15 cellular contexts compared by ENCODE assay signal in the genomic region with DNA sequence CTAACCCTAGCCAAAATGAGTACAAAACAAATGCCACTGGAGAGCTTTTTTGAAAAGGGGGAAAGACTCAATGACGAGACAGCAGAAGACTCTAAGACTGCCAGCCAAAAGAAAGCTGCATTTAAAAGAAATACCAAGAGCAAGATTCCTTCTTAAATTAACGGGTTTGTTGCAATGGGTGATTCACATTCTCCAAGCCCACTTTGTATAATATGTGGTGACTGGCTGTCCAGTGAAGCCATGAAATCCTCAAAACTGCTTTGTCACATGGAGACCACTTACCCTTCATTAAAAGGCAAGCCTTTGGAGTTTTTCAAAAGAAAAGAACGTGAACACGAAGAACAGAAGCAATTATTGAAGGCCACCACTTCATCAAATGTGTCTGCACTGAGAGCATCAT.
DNase-seq lines count a peak whose midpoint lies in the region; TF ChIP-seq lines count a peak whose summit lies in the region.
"Had no signal": no experiment of that assay in that cellular context is flagged by ENCODE, and none has a peak within 500 bp of the region (broad histone marks: within the 10 kb centered on the region; RNA-seq: fewer than 3 reads in every experiment).

No MANE protein-coding gene starts in this region.

- H3K27me3 ChIP-seq in skeletal muscle satellite cell (ENCODE audit: control insufficient read depth, insufficient read depth, low read length): no peaks in the 10 kb centered on the region
- H3K27me3 ChIP-seq: SJCRH30 had no signal

- peaks cover 31% of the 10 kb centered on the region for H3K4me1 ChIP-seq in skeletal muscle satellite cell (ENCODE audit: control insufficient read depth, insufficient read depth, low read length)

- peak; percentile 2 for DNase-seq in HT1080 (ENCODE audit: low read depth)
- DNase-seq in fibroblast of mammary gland (ENCODE audit: low read depth): peak; percentile 23
- DNase-seq in RPMI8226: no peak
- no peak for DNase-seq in stimulated activated CD8-positive, alpha-beta memory T cell treated with anti-CD3 and anti-CD28 coated beads, Interleukin-4, amount 100 ng/mL, for 48 hours
- no peak for DNase-seq in stimulated activated CD4-positive, alpha-beta T cell treated with anti-CD3 and anti-CD28 coated beads, Interleukin-4, amount 100 ng/mL, for 24 hours
- DNase-seq: ACHN, KG1, NCI-H187, NCI-H2107, NCI-H2227 treated with DMSO at 0.1 percent for 48 hours, NCI-H524 treated with DMSO at 0.1 percent for 48 hours, PC-9, SJCRH30 had no signal

- no peak overlapping the region for H3K27ac ChIP-seq in VCaP
- H3K27ac ChIP-seq: PC-9, SJCRH30 had no signal

- H3K4me3 ChIP-seq in fibroblast of mammary gland (ENCODE audit: control insufficient read depth, low read depth, low read length) (no peak overlapping the region), skeletal muscle satellite cell (ENCODE audit: low read length) (no peak overlapping the region)
- H3K4me3 ChIP-seq: PC-9, SJCRH30 had no signal

- TF ChIP-seq CTCF in VCaP (conservative IDR thresholded peaks at IDR 0.05): 0 out of 2 replicates have a peak, but pooled peaks have one; percentile 0
- TF ChIP-seq CTCF in fibroblast of mammary gland (conservative IDR thresholded peaks at IDR 0.05; ENCODE audit: control insufficient read depth, insufficient read depth, low read depth, low read length): no peak

- H3K9me3 ChIP-seq in skeletal muscle satellite cell (replicated peaks; ENCODE audit: low read length): no peaks in the 10 kb centered on the region
- H3K9me3 ChIP-seq: SJCRH30 had no signal

- H3K9ac ChIP-seq in skeletal muscle satellite cell (ENCODE audit: low read depth, low read length): peak overlapping the region; percentile 29

- H3K36me3 ChIP-seq in skeletal muscle satellite cell (ENCODE audit: insufficient read depth, low read length): no peaks in the 10 kb centered on the region

- H3K4me2 ChIP-seq in skeletal muscle satellite cell (ENCODE audit: low read length): peak overlapping the region; percentile 7
- H3K4me2 ChIP-seq: PC-9 had no signal

Comparison
In these comparisons a context has a peak if more than half of its experiments do, and no peak if none do; other contexts are left out.
1. DNase-seq: peak in HT1080 (single experiment) and fibroblast of mammary gland (single experiment); none in RPMI8226 (single experiment), stimulated activated CD8-positive, alpha-beta memory T cell treated with anti-CD3 and anti-CD28 coated beads, Interleukin-4, amount 100 ng/mL, for 48 hours (single experiment) and stimulated activated CD4-positive, alpha-beta T cell treated with anti-CD3 and anti-CD28 coated beads, Interleukin-4, amount 100 ng/mL, for 24 hours (single experiment).